21 cellular contexts compared by ENCODE assay signal in genomic region chr3:27326949-27327582, GRCh38. TPM values are rescaled to one million over a fixed set of nuclear protein-coding genes. Genes with fewer than 3 reads are reported as not detected.
DNase-seq lines count a peak whose midpoint lies in the region; ATAC-seq, FAIRE-seq and TF ChIP-seq lines count a peak whose summit lies in the region.
"Had no signal": no experiment of that assay in that cellular context is flagged by ENCODE, and none has a peak within 500 bp of the region (broad histone marks: within the 10 kb centered on the region; RNA-seq: fewer than 3 reads in every experiment).

No MANE protein-coding gene starts in this region.

- no peak for FAIRE-seq in astrocyte (lab: Jason Lieb, UNC)

- no peaks in the 10 kb centered on the region for H3K79me2 ChIP-seq in astrocyte (ENCODE audit: insufficient read depth, low read length)

- H3K4me1 Mint-ChIP-seq in astrocyte (ENCODE audit: low read depth, unreplicated experiment), result peaks cover 16% of the 10 kb centered on the region
- no peaks in the 10 kb centered on the region for H3K4me1 Mint-ChIP-seq in stimulated activated naive B cell treated with anti-CD40 and anti-IgM and Interleukin-4, amounts not matched to agents 10 μg/mL and 1 μg/mL and 100 μg/mL, for 72 hours
- H3K4me1 Mint-ChIP-seq: CD14-positive monocyte; mesothelial cell of epicardium; neural progenitor cell; stimulated activated memory B cell treated with anti-CD40 and anti-IgM and Interleukin-4, amounts not matched to agents 10 μg/mL and 1 μg/mL and 100 μg/mL, for 72 hours; WTC11 had no signal

- no peak overlapping the region for H3K4me3 ChIP-seq in AG04450 (ENCODE audit: low read depth, low read length)
- no peak overlapping the region for H3K4me3 ChIP-seq in astrocyte (ENCODE audit: insufficient read depth, low read depth, low read length)
- H3K4me3 ChIP-seq: cardiac muscle cell, dorsolateral prefrontal cortex, neural progenitor cell had no signal

- DNase-seq in AG04450 (ENCODE audit: low read depth, low spot score) (no peak), astrocyte (ENCODE audit: low read depth) (no peak), left cardiac atrium (no peak), sciatic nerve (ENCODE audit: low spot score) (no peak), head of caudate nucleus (no peak), SKM-1 treated with dmso at 0.1 percent for 144 hours (lab: John Stamatoyannopoulos, UW; ENCODE audit: unreplicated experiment) (no peak)
- no peak for DNase-seq in stimulated activated naive B cell treated with anti-CD40 and anti-IgM and Interleukin-4, amounts not matched to agents 10 μg/mL and 1 μg/mL and 100 μg/mL, for 72 hours
- DNase-seq: activated CD4-positive, alpha-beta memory T cell treated with anti-CD3 and anti-CD28 coated beads for 36 hours; activated gamma-delta T cell treated with Interleukin-2 at 50 U/mL for 16 hours; dorsolateral prefrontal cortex; KG1; MV-4-11; NCI-H187 treated with DMSO at 0.1 percent for 48 hours had no signal

- H2AFZ ChIP-seq in astrocyte (ENCODE audit: low read depth, low read length), result no peak overlapping the region
- H2AFZ ChIP-seq: neural progenitor cell had no signal

- peak overlapping the region; percentile 42 for H3K4me3 Mint-ChIP-seq in astrocyte (ENCODE audit: unreplicated experiment)
- H3K4me3 Mint-ChIP-seq in stimulated activated naive B cell treated with anti-CD40 and anti-IgM and Interleukin-4, amounts not matched to agents 10 μg/mL and 1 μg/mL and 100 μg/mL, for 72 hours, result no peak overlapping the region
- H3K4me3 Mint-ChIP-seq: activated CD4-positive, alpha-beta memory T cell treated with anti-CD3 and anti-CD28 coated beads for 36 hours; CD14-positive monocyte; mesothelial cell of epicardium; neural progenitor cell; stimulated activated memory B cell treated with anti-CD40 and anti-IgM and Interleukin-4, amounts not matched to agents 10 μg/mL and 1 μg/mL and 100 μg/mL, for 72 hours; WTC11 had no signal

- peaks cover 26% of the 10 kb centered on the region for H3K4me1 ChIP-seq in astrocyte (ENCODE audit: insufficient read depth, low read length)
- H3K4me1 ChIP-seq: neural progenitor cell had no signal

- H3K27me3 ChIP-seq in AG04450 (ENCODE audit: control insufficient read depth, insufficient read depth, low read length) (no peaks in the 10 kb centered on the region), astrocyte (ENCODE audit: insufficient read depth, low read length) (no peaks in the 10 kb centered on the region)
- H3K27me3 ChIP-seq: cardiac muscle cell, dorsolateral prefrontal cortex, neural progenitor cell had no signal

- H3K27ac ChIP-seq in AG04450 (ENCODE audit: low read depth, low read length) (peak overlapping the region; percentile 82), astrocyte (ENCODE audit: low read depth, low read length) (peak overlapping the region; percentile 19)
- H3K27ac ChIP-seq: cardiac muscle cell, epithelial cell of prostate, neural progenitor cell had no signal

- H3K27me3 Mint-ChIP-seq in astrocyte (ENCODE audit: low read depth, unreplicated experiment), result no peaks in the 10 kb centered on the region
- no peaks in the 10 kb centered on the region for H3K27me3 Mint-ChIP-seq in stimulated activated naive B cell treated with anti-CD40 and anti-IgM and Interleukin-4, amounts not matched to agents 10 μg/mL and 1 μg/mL and 100 μg/mL, for 72 hours
- H3K27me3 Mint-ChIP-seq: activated CD4-positive, alpha-beta memory T cell treated with anti-CD3 and anti-CD28 coated beads for 36 hours had no signal

- peaks cover 3% of the 10 kb centered on the region for H3K9me3 Mint-ChIP-seq in astrocyte (ENCODE audit: unreplicated experiment)
- H3K9me3 Mint-ChIP-seq in stimulated activated naive B cell treated with anti-CD40 and anti-IgM and Interleukin-4, amounts not matched to agents 10 μg/mL and 1 μg/mL and 100 μg/mL, for 72 hours, result peaks cover 6 to 7% of the 10 kb centered on the region in 2 donors

- intact Hi-C loops in left cardiac atrium (cut with DNase I) (no loop called here), sciatic nerve (cut with DNase I) (no loop called here), head of caudate nucleus (cut with DNase I) (no loop called here)

- POLR2A ChIA-PET in AG04450 (lab: Yijun Ruan, JAX), result interaction anchor here (0.6 to 1.8 kb wide), 5 partner anchors 11 to 378 kb away, joined by 3 to 9 read pairs (median 4); partner anchors contain the start of gene NEK10

- H3K9ac ChIP-seq in astrocyte (ENCODE audit: low read length), result no peak overlapping the region
- H3K9ac ChIP-seq: neural progenitor cell had no signal

- peak overlapping the region; percentile 2 for H3K27ac Mint-ChIP-seq in astrocyte (ENCODE audit: unreplicated experiment)
- H3K27ac Mint-ChIP-seq in stimulated activated naive B cell treated with anti-CD40 and anti-IgM and Interleukin-4, amounts not matched to agents 10 μg/mL and 1 μg/mL and 100 μg/mL, for 72 hours, result no peak overlapping the region
- H3K27ac Mint-ChIP-seq: activated CD4-positive, alpha-beta memory T cell treated with anti-CD3 and anti-CD28 coated beads for 36 hours; CD14-positive monocyte; mesothelial cell of epicardium; neural progenitor cell; stimulated activated memory B cell treated with anti-CD40 and anti-IgM and Interleukin-4, amounts not matched to agents 10 μg/mL and 1 μg/mL and 100 μg/mL, for 72 hours; WTC11 had no signal

- no peaks in the 10 kb centered on the region for H4K20me1 ChIP-seq in astrocyte (ENCODE audit: insufficient read depth, low read length)

- no peak for TF ChIP-seq CTCF in AG04450 (IDR thresholded peaks at IDR 0.05; ENCODE audit: low read depth, low read length)
- TF ChIP-seq CTCF in astrocyte (IDR thresholded peaks at IDR 0.05; ENCODE audit: insufficient read depth, low read depth, low read length), result no peak

- CTCF ChIA-PET in AG04450 (lab: Charles Lee), result interaction anchor here (0.9 to 1.9 kb wide), 5 partner anchors 15 to 385 kb away, joined by 3 to 7 read pairs (median 4); no protein-coding TSS in a partner anchor

- peak overlapping the region; percentile 43 for H3K4me2 ChIP-seq in astrocyte (ENCODE audit: low read length)
- H3K4me2 ChIP-seq: neural progenitor cell had no signal

- ATAC-seq in left cardiac atrium, result peak; percentile 35 to 58
- peak; percentile 17 for ATAC-seq in sciatic nerve
- no peak for ATAC-seq in stimulated activated naive B cell treated with anti-CD40 and anti-IgM and Interleukin-4, amounts not matched to agents 10 μg/mL and 1 μg/mL and 100 μg/mL, for 72 hours (replicated peaks)
- no peak for ATAC-seq in HG02642 (IDR thresholded peaks at IDR 0.05; ENCODE audit: poor library complexity, unreplicated experiment)
- ATAC-seq: stimulated activated memory B cell treated with anti-CD40 and anti-IgM and Interleukin-4, amounts not matched to agents 10 μg/mL and 1 μg/mL and 100 μg/mL, for 72 hours; WTC11 had no signal

- H3K9me3 ChIP-seq in AG04450 (ENCODE audit: control insufficient read depth, insufficient read depth, low read length), result no peaks in the 10 kb centered on the region
- no peaks in the 10 kb centered on the region for H3K9me3 ChIP-seq in astrocyte (ENCODE audit: insufficient read depth, low read depth, low read length)

- H3K36me3 Mint-ChIP-seq in astrocyte (ENCODE audit: low read depth, unreplicated experiment), result peaks cover 9% of the 10 kb centered on the region
- H3K36me3 Mint-ChIP-seq in stimulated activated naive B cell treated with anti-CD40 and anti-IgM and Interleukin-4, amounts not matched to agents 10 μg/mL and 1 μg/mL and 100 μg/mL, for 72 hours, result peaks cover 2 to 5% of the 10 kb centered on the region in 2 donors
- H3K36me3 Mint-ChIP-seq: CD14-positive monocyte, neural progenitor cell had no signal

- peaks cover 2% of the 10 kb centered on the region for H3K36me3 ChIP-seq in astrocyte (ENCODE audit: insufficient read depth, low read length)
- H3K36me3 ChIP-seq: cardiac muscle cell, neural progenitor cell had no signal

RNA-seq across cellular contexts. Expression of gene NEK10, which starts 42.1 kb away (rescaled TPM):
- 2.3 and 3.0 TPM in 2 replicates for polyA plus RNA-seq in AG04450 (2011; rRNA removed)
- polyA minus RNA-seq in AG04450 (2011; rRNA and poly(A)+ RNA removed), result 7.3 and 10.8 TPM in 2 replicates
- 3.2 and 3.4 TPM in 2 replicates for total RNA-seq in astrocyte
- 1 to 10 TPM; 5.1 to 6.1 TPM for total RNA-seq in left cardiac atrium
- total RNA-seq in sciatic nerve, result 1.9 TPM
- polyA plus RNA-seq: CD14-positive monocyte had no signal

Comparison
In these comparisons a context has a peak if more than half of its experiments do, and no peak if none do; other contexts are left out.
1. ATAC-seq: peak in left cardiac atrium (2 of 2) and sciatic nerve (single experiment); none in stimulated activated naive B cell treated with anti-CD40 and anti-IgM and Interleukin-4, amounts not matched to agents 10 μg/mL and 1 μg/mL and 100 μg/mL, for 72 hours (0 of 2) and HG02642 (single experiment).